In genomic region chr16:4085405-4085970, GRCh38 we compare ENCODE assay signal across 16 cellular contexts. TPM values are rescaled to one million over a fixed set of nuclear protein-coding genes. Genes with fewer than 3 reads are reported as not detected.
DNase-seq lines count a peak whose midpoint lies in the region; ATAC-seq and TF ChIP-seq lines count a peak whose summit lies in the region.
"Had no signal": no experiment of that assay in that cellular context is flagged by ENCODE, and none has a peak within 500 bp of the region (broad histone marks: within the 10 kb centered on the region; RNA-seq: fewer than 3 reads in every experiment).

No MANE protein-coding gene starts in this region.

- peaks cover 13% of the 10 kb centered on the region for H3K4me1 ChIP-seq in Caco-2
- peaks cover 5 to 29% of the 10 kb centered on the region in 2 donors for H3K4me1 ChIP-seq in left lung
- H3K4me1 ChIP-seq in gastrocnemius medialis, result peaks cover 63 to 75% of the 10 kb centered on the region in 2 donors

- POLR2A ChIA-PET in Caco-2 (lab: Charles Lee), result no interaction called here

- H3K27me3 ChIP-seq in Caco-2 (replicated peaks; ENCODE audit: control insufficient read depth, insufficient read depth, low read length), result no peaks in the 10 kb centered on the region
- no peaks in the 10 kb centered on the region for H3K27me3 ChIP-seq in left lung
- no peaks in the 10 kb centered on the region for H3K27me3 ChIP-seq in gastrocnemius medialis
- H3K27me3 ChIP-seq: SJCRH30 had no signal

- no TSS peak for BruUV-seq in Caco-2 (replicated peaks; lab: Mats Ljungman, UMichigan)

- H3K9me3 Mint-ChIP-seq in Caco-2 (ENCODE audit: unreplicated experiment), result no peaks in the 10 kb centered on the region
- no peaks in the 10 kb centered on the region for H3K9me3 Mint-ChIP-seq in activated T-helper 17 cell treated with anti-CD3 and anti-CD28 coated beads, Interleukin-2, amount 50 U/mL, for 72 hours

- ATAC-seq in left lung, result peak; percentile 68
- ATAC-seq in gastrocnemius medialis, result no peak
- no peak for ATAC-seq in activated T-helper 17 cell treated with anti-CD3 and anti-CD28 coated beads, Interleukin-2, amount 50 U/mL, for 72 hours (replicated peaks)

- H3K27ac Mint-ChIP-seq in Caco-2 (ENCODE audit: unreplicated experiment), result peak overlapping the region; percentile 43
- H3K27ac Mint-ChIP-seq in activated T-helper 17 cell treated with anti-CD3 and anti-CD28 coated beads, Interleukin-2, amount 50 U/mL, for 72 hours, result no peak overlapping the region

- peak; percentile 28 to 65 for DNase-seq in Caco-2
- DNase-seq in LoVo (ENCODE audit: low spot score), result peak; percentile 56
- peak in 1 of 2 donors; percentile 59 for DNase-seq in left lung
- DNase-seq in gastrocnemius medialis, result no peak
- no peak for DNase-seq in substantia nigra (lab: John Stamatoyannopoulos, UW)
- no peak for DNase-seq in OCI-M1 (lab: John Stamatoyannopoulos, UW)
- no peak for DNase-seq in effector CD8-positive, alpha-beta T cell (lab: John Stamatoyannopoulos, UW)
- DNase-seq: DMS53, Kasumi-1, NCI-H1417, NCI-H1930, NCI-H2171 treated with DMSO at 0.1 percent for 48 hours, NCI-H510A, SJCRH30 had no signal

- intact Hi-C loops in Caco-2 (cut with micrococcal nuclease; ENCODE audit: unreplicated experiment) (no loop called here), left lung (cut with DNase I) (no loop called here), gastrocnemius medialis (cut with DNase I; ENCODE audit: low total_unique reads) (loop anchor here (5.0 kb wide), 1 partner anchor 122 kb away; no protein-coding TSS in a partner anchor)

- CTCF ChIA-PET in Caco-2 (lab: Charles Lee), result no interaction called here

- peaks cover 20% of the 10 kb centered on the region for H3K4me1 Mint-ChIP-seq in Caco-2 (ENCODE audit: low read depth, unreplicated experiment)
- peaks cover 16% of the 10 kb centered on the region for H3K4me1 Mint-ChIP-seq in activated T-helper 17 cell treated with anti-CD3 and anti-CD28 coated beads, Interleukin-2, amount 50 U/mL, for 72 hours

- H3K36me3 Mint-ChIP-seq in Caco-2 (ENCODE audit: insufficient read depth, unreplicated experiment), result no peaks in the 10 kb centered on the region
- H3K36me3 Mint-ChIP-seq in activated T-helper 17 cell treated with anti-CD3 and anti-CD28 coated beads, Interleukin-2, amount 50 U/mL, for 72 hours (ENCODE audit: low read depth), result no peaks in the 10 kb centered on the region

- no peak overlapping the region for H3K4me3 ChIP-seq in Caco-2 (ENCODE audit: low read depth, low read length)
- H3K4me3 ChIP-seq in left lung, result no peak overlapping the region
- H3K4me3 ChIP-seq in gastrocnemius medialis, result no peak overlapping the region
- H3K4me3 ChIP-seq: SJCRH30 had no signal

- H3K36me3 ChIP-seq in Caco-2 (ENCODE audit: control insufficient read depth, insufficient read depth, low read length) (no peaks in the 10 kb centered on the region), left lung (no peaks in the 10 kb centered on the region), gastrocnemius medialis (no peaks in the 10 kb centered on the region)
- H3K36me3 ChIP-seq: SJCRH30 had no signal

- no peaks in the 10 kb centered on the region for H3K9me3 ChIP-seq in Caco-2
- H3K9me3 ChIP-seq in left lung, result no peaks in the 10 kb centered on the region
- H3K9me3 ChIP-seq in gastrocnemius medialis, result no peaks in the 10 kb centered on the region
- H3K9me3 ChIP-seq: SJCRH30 had no signal

- TF ChIP-seq CTCF in Caco-2 (IDR thresholded peaks at IDR 0.05; ENCODE audit: insufficient read depth in 1 of 2, low read depth in 1 of 2, low read length in 1 of 2, severe bottlenecking in 1 of 2, unreplicated experiment in 1 of 2) (no peak), left lung (IDR thresholded peaks at IDR 0.05) (no peak), gastrocnemius medialis (IDR thresholded peaks at IDR 0.05 in 4 of 5, conservative IDR thresholded peaks at IDR 0.05 in 1 of 5) (no peak)

- no peak for TF ChIP-seq POLR2A in gastrocnemius medialis (IDR thresholded peaks at IDR 0.05)

- H3K27me3 Mint-ChIP-seq in Caco-2 (ENCODE audit: insufficient read depth, unreplicated experiment), result no peaks in the 10 kb centered on the region
- H3K27me3 Mint-ChIP-seq in activated T-helper 17 cell treated with anti-CD3 and anti-CD28 coated beads, Interleukin-2, amount 50 U/mL, for 72 hours, result no peaks in the 10 kb centered on the region

- no peak overlapping the region for H3K4me3 Mint-ChIP-seq in Caco-2 (ENCODE audit: unreplicated experiment)
- no peak overlapping the region for H3K4me3 Mint-ChIP-seq in activated T-helper 17 cell treated with anti-CD3 and anti-CD28 coated beads, Interleukin-2, amount 50 U/mL, for 72 hours

- H3K27ac ChIP-seq in left lung (peak overlapping the region in 1 of 2 donors; percentile 33), gastrocnemius medialis (peak overlapping the region; percentile 90 to 95 (median 94)), substantia nigra (ENCODE audit: low read depth, low read length, poor library complexity, severe bottlenecking) (no peak overlapping the region)
- H3K27ac ChIP-seq: C4-2B, SJCRH30 had no signal

- in situ Hi-C loops in gastrocnemius medialis (cut with MboI; ENCODE audit: low sequenced_read_pairs in 4 of 4), result no loop called here

RNA-seq across cellular contexts. Expression of gene ADCY9, which starts 30.8 kb away (rescaled TPM):
- 11.5 and 12.6 TPM in 2 replicates for total RNA-seq in Caco-2 (2022)
- 10 to 100 TPM; 39.7 to 61.1 TPM for total RNA-seq in left lung
- total RNA-seq in gastrocnemius medialis, result 100 to 1,000 TPM in 3 of 4 donors, 10 to 100 TPM in 1; 84.9 to 223 (median 163) TPM
- total RNA-seq in activated T-helper 17 cell treated with anti-CD3 and anti-CD28 coated beads, Interleukin-2, amount 50 U/mL, for 72 hours, result 1 to 10 TPM; 4.1 to 9.4 TPM

Comparison
In these comparisons a context has a peak if more than half of its experiments do, and no peak if none do; other contexts are left out.
1. DNase-seq: peak in Caco-2 (2 of 2) and LoVo (single experiment); none in gastrocnemius medialis (0 of 2), substantia nigra (0 of 49), OCI-M1 (single experiment) and effector CD8-positive, alpha-beta T cell (single experiment).